Comparison of ENCODE assay signal across 9 cellular contexts in genomic region chr7:14691597-14692203, GRCh38.
DNase-seq lines count a peak whose midpoint lies in the region; TF ChIP-seq lines count a peak whose summit lies in the region.
"Had no signal": no experiment of that assay in that cellular context is flagged by ENCODE, and none has a peak within 500 bp of the region (broad histone marks: within the 10 kb centered on the region; RNA-seq: fewer than 3 reads in every experiment).

No MANE protein-coding gene starts in this region.

- intact Hi-C loops in transverse colon (cut with DNase I; ENCODE audit: low total_unique reads), result loop anchor here (10.0 kb wide), 1 partner anchor 1407 kb away; no protein-coding TSS in a partner anchor

- no peaks in the 10 kb centered on the region for H4K20me1 ChIP-seq in GM23248 (ENCODE audit: insufficient read depth)
- no peaks in the 10 kb centered on the region for H4K20me1 ChIP-seq in neural progenitor cell (ENCODE audit: low read depth)

- H3F3A ChIP-seq in GM23248 (ENCODE audit: insufficient read depth), result no peaks in the 10 kb centered on the region
- H3F3A ChIP-seq in neural progenitor cell (ENCODE audit: low read depth), result no peaks in the 10 kb centered on the region

- H3K36me3 ChIP-seq in GM23248 (ENCODE audit: low read depth) (no peaks in the 10 kb centered on the region), neural progenitor cell (no peaks in the 10 kb centered on the region), transverse colon (no peaks in the 10 kb centered on the region)

- TF ChIP-seq POLR2A in transverse colon (IDR thresholded peaks at IDR 0.05), result no peak

- H3K9ac ChIP-seq in GM23248 (no peak overlapping the region), neural progenitor cell (no peak overlapping the region)

- H3K27me3 ChIP-seq in GM23248 (replicated peaks; ENCODE audit: insufficient read depth) (no peaks in the 10 kb centered on the region), neural progenitor cell (no peaks in the 10 kb centered on the region), transverse colon (no peaks in the 10 kb centered on the region)

- H3K79me2 ChIP-seq in GM23248 (ENCODE audit: insufficient read depth), result no peaks in the 10 kb centered on the region
- no peaks in the 10 kb centered on the region for H3K79me2 ChIP-seq in neural progenitor cell (ENCODE audit: low read depth)

- TF ChIP-seq CTCF in neural progenitor cell (IDR thresholded peaks at IDR 0.05) (peak; percentile 94), transverse colon (IDR thresholded peaks at IDR 0.05) (peak; percentile 70 to 88 (median 83))

- H3K9me3 Mint-ChIP-seq in neural progenitor cell, result no peaks in the 10 kb centered on the region
- H3K9me3 Mint-ChIP-seq: activated naive CD4-positive, alpha-beta T cell treated with anti-CD3 and anti-CD28 coated beads, Interleukin-2, amount 50 U/mL, for 72 hours had no signal

- H3K9me2 ChIP-seq in GM23248 (ENCODE audit: insufficient read depth), result no peaks in the 10 kb centered on the region

- WGBS in GM23248 (ENCODE audit: low coverage in 1 of 2, low lambda C conversion rate in 2 of 2, missing lambda C conversion rate in 2 of 2), 2 experiments, result 2% methylated on average over 3 of the region's 3 CpGs
- 0 to 1% methylated on average over 3 of the region's 3 CpGs for WGBS in transverse colon (ENCODE audit: low coverage in 1 of 2), 2 donors

- H3K4me2 ChIP-seq in GM23248 (ENCODE audit: unreplicated experiment) (no peak overlapping the region), neural progenitor cell (no peak overlapping the region)

- H3K27ac Mint-ChIP-seq in neural progenitor cell, result no peak overlapping the region
- H3K27ac Mint-ChIP-seq: activated naive CD4-positive, alpha-beta T cell treated with anti-CD3 and anti-CD28 coated beads, Interleukin-2, amount 50 U/mL, for 72 hours had no signal

- H3K4me3 ChIP-seq in GM23248 (no peak overlapping the region), neural progenitor cell (no peak overlapping the region), transverse colon (no peak overlapping the region)

- H3K4me1 ChIP-seq in GM23248 (ENCODE audit: insufficient read depth), result no peaks in the 10 kb centered on the region
- H3K4me1 ChIP-seq in neural progenitor cell, result peaks cover 8% of the 10 kb centered on the region
- peaks cover 0 to 4% (median 0%) of the 10 kb centered on the region in 4 donors for H3K4me1 ChIP-seq in transverse colon

- TF ChIP-seq EP300 in transverse colon (IDR thresholded peaks at IDR 0.05; ENCODE audit: low read depth), result no peak

- H3K4me1 Mint-ChIP-seq in neural progenitor cell, result no peaks in the 10 kb centered on the region

- in situ Hi-C loops in GM23248 (cut with MboI), result loop anchor here (25.0 kb wide), 1 partner anchor 954 kb away; no protein-coding TSS in a partner anchor
- in situ Hi-C loops in transverse colon (cut with MboI; ENCODE audit: low pct_ligation_motif_present in 1 of 4, low pct_unique_long_range_greater_than_20kb in 1 of 4, low sequenced_read_pairs in 3 of 4), result loop anchor here (5.0 to 25.0 kb wide), 2 partner anchors 1404 to 1409 kb away; no protein-coding TSS in a partner anchor

- no peak overlapping the region for H3K4me3 Mint-ChIP-seq in neural progenitor cell

- H2AFZ ChIP-seq in GM23248 (no peak overlapping the region), neural progenitor cell (replicated peaks) (peak overlapping the region; percentile 43)

- H3K9me3 ChIP-seq in GM23248 (ENCODE audit: low read depth), result no peaks in the 10 kb centered on the region
- no peaks in the 10 kb centered on the region for H3K9me3 ChIP-seq in neural progenitor cell (ENCODE audit: low read depth)
- H3K9me3 ChIP-seq in transverse colon, result no peaks in the 10 kb centered on the region

- no peaks in the 10 kb centered on the region for H3K36me3 Mint-ChIP-seq in neural progenitor cell
- H3K36me3 Mint-ChIP-seq: activated naive CD4-positive, alpha-beta T cell treated with anti-CD3 and anti-CD28 coated beads, Interleukin-2, amount 50 U/mL, for 72 hours had no signal

- H3K27me3 Mint-ChIP-seq in neural progenitor cell (ENCODE audit: insufficient read depth, low read depth), result no peaks in the 10 kb centered on the region

- no peak overlapping the region for H3K27ac ChIP-seq in GM23248
- no peak overlapping the region for H3K27ac ChIP-seq in neural progenitor cell
- H3K27ac ChIP-seq in transverse colon, result no peak overlapping the region

- peak; percentile 16 for DNase-seq in DMS79 treated with DMSO at 0.1 percent for 48 hours (lab: John Stamatoyannopoulos, UW)
- DNase-seq in GM23248, result peak; percentile 24
- peak; percentile 75 for DNase-seq in NCI-H2227 (lab: John Stamatoyannopoulos, UW; ENCODE audit: unreplicated experiment)
- DNase-seq in activated CD8-positive, alpha-beta memory T cell treated with anti-CD3 and anti-CD28 coated beads, Interleukin-2, amount 50 U/mL, for 1 hour (ENCODE audit: extremely low read depth), result peak; percentile 5
- peak; percentile 22 for DNase-seq in fibroblast of gingiva (ENCODE audit: low read depth)
- DNase-seq in neural progenitor cell (ENCODE audit: low spot score), result peak; percentile 68
- DNase-seq in transverse colon, result peak; percentile 41
- DNase-seq in mesenteric fat pad (ENCODE audit: low spot score), result no peak
